Comparison of ENCODE assay signal across 9 cellular contexts in the genomic region with DNA sequence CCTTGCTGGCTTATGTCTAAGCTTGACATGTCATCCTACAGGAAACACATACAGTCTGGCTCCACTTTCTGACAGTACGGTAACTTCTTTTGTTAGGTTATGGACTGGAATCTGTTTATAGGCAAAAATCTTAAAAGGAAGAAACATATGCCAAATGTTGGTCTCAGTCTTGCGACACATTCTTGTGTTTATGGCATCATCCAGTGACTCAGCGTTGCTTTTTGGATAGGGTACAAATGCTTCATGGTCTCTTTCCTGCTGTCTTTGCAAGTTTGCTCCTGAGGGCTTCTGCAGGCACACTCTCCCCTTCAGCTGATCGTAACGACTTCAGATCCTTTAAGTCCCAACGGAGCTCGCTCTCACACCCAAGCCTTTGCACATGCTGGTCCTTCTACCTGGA. TPM values are rescaled to one million over a fixed set of nuclear protein-coding genes. Genes with fewer than 3 reads are reported as not detected.
DNase-seq lines count a peak whose midpoint lies in the region; ATAC-seq, FAIRE-seq and TF ChIP-seq lines count a peak whose summit lies in the region.
"Had no signal": no experiment of that assay in that cellular context is flagged by ENCODE, and none has a peak within 500 bp of the region (broad histone marks: within the 10 kb centered on the region; RNA-seq: fewer than 3 reads in every experiment).

No MANE protein-coding gene starts in this region.

- ATAC-seq in body of pancreas (peak; percentile 45), right lobe of liver (peak; percentile 53 to 76 (median 62)), GM23338 (no peak)

- WGBS in body of pancreas, 2 donors: 64 to 76% methylated on average over 6 to 7 of the region's 7 CpGs
- WGBS in right lobe of liver (ENCODE audit: insufficient coverage, low coverage, low lambda C conversion rate, missing lambda C conversion rate): 38% methylated on average over 6 of the region's 7 CpGs
- WGBS in neuronal stem cell (ENCODE audit: extremely low coverage in 2 of 2, insufficient read length in 2 of 2, insufficient replicate concordance in 1 of 2), 2 donors: no CpG with 5 or more reads among the region's 7 CpGs

- no peak for TF ChIP-seq EP300 in Ishikawa (IDR thresholded peaks at IDR 0.05; ENCODE audit: borderline replicate concordance)

- H3K18ac ChIP-seq in neuronal stem cell (ENCODE audit: low read length): no peak overlapping the region

- H3K27ac Mint-ChIP-seq in osteocyte (ENCODE audit: unreplicated experiment): no peak overlapping the region
- no peak overlapping the region for H3K27ac Mint-ChIP-seq in GM23338

- DNase-seq in A673 (ENCODE audit: low spot score) (peak; percentile 83), body of pancreas (peak in 2 of 4 donors; percentile 14 to 69), right lobe of liver (no peak), neuronal stem cell (ENCODE audit: low spot score) (no peak), D721Med (ENCODE audit: insufficient read length, low spot score) (no peak), osteocyte (ENCODE audit: extremely low spot score, unreplicated experiment) (no peak), GM23338 (ENCODE audit: low spot score) (no peak)
- DNase-seq: stimulated activated CD4-positive, alpha-beta T cell treated with anti-CD3 and anti-CD28 coated beads, Interleukin-2, amount 100 ng/mL, for 24 hours had no signal

- H3K9ac ChIP-seq in neuronal stem cell (ENCODE audit: low read depth, low read length, poor library complexity): no peak overlapping the region

- TF ChIP-seq RAD21 in Ishikawa (IDR thresholded peaks at IDR 0.05; ENCODE audit: low read depth): no peak

- H3K27ac ChIP-seq in A673 (ENCODE audit: low read depth, low read length, poor library complexity, severe bottlenecking): peak overlapping the region; percentile 81
- peak overlapping the region in 1 of 4 donors; percentile 27 for H3K27ac ChIP-seq in body of pancreas
- H3K27ac ChIP-seq in right lobe of liver: peak overlapping the region in 1 of 3 donors; percentile 20
- no peak overlapping the region for H3K27ac ChIP-seq in neuronal stem cell (replicated peaks; ENCODE audit: low read length)
- no peak overlapping the region for H3K27ac ChIP-seq in GM23338 (ENCODE audit: low read depth)

- CTCF ChIA-PET in A673 (lab: Charles Lee): interaction anchor here (1.0 kb wide), 1 partner anchor 60 kb away, joined by 3 read pairs; no protein-coding TSS in a partner anchor

- TF ChIP-seq POLR2A in body of pancreas (IDR thresholded peaks at IDR 0.05) (no peak), right lobe of liver (IDR thresholded peaks at IDR 0.05) (no peak)

- no peaks in the 10 kb centered on the region for H3K9me3 ChIP-seq in A673 (ENCODE audit: low read depth, low read length, poor library complexity, severe bottlenecking)
- H3K9me3 ChIP-seq in body of pancreas: no peaks in the 10 kb centered on the region
- H3K9me3 ChIP-seq in right lobe of liver: no peaks in the 10 kb centered on the region
- H3K9me3 ChIP-seq in neuronal stem cell (replicated peaks in 1 of 2; ENCODE audit: control insufficient read depth in 2 of 2, insufficient read depth in 1 of 2, low read depth in 1 of 2, low read length in 2 of 2): no peaks in the 10 kb centered on the region

- H2BK15ac ChIP-seq in neuronal stem cell (ENCODE audit: low read length): no peak overlapping the region

- no peaks in the 10 kb centered on the region for H3K27me3 ChIP-seq in A673 (replicated peaks; ENCODE audit: insufficient read depth, low read depth, low read length, poor library complexity)
- H3K27me3 ChIP-seq in body of pancreas: no peaks in the 10 kb centered on the region
- no peaks in the 10 kb centered on the region for H3K27me3 ChIP-seq in right lobe of liver
- H3K27me3 ChIP-seq in neuronal stem cell (ENCODE audit: control insufficient read depth in 3 of 3, insufficient read depth in 3 of 3, low read depth in 1 of 3, low read length in 3 of 3): no peaks in the 10 kb centered on the region
- 0 out of 2 replicates have a peak, but pooled peaks cover 3% of the 10 kb centered on the region for H3K27me3 ChIP-seq in GM23338 (ENCODE audit: insufficient read depth)

- FAIRE-seq in D721Med (lab: Jason Lieb, UNC): no peak

- no peaks in the 10 kb centered on the region for H3K4me1 Mint-ChIP-seq in osteocyte (ENCODE audit: unreplicated experiment)
- peaks cover 13% of the 10 kb centered on the region for H3K4me1 Mint-ChIP-seq in GM23338

- H2BK5ac ChIP-seq in neuronal stem cell (ENCODE audit: low read length): no peak overlapping the region

- no peaks in the 10 kb centered on the region for H3K79me1 ChIP-seq in neuronal stem cell (ENCODE audit: low read depth, low read length)

- H3K79me2 ChIP-seq in GM23338 (replicated peaks; ENCODE audit: insufficient read depth): no peaks in the 10 kb centered on the region

- H2AK5ac ChIP-seq in neuronal stem cell (ENCODE audit: low read depth, low read length): no peak overlapping the region

- H3K27me3 Mint-ChIP-seq in osteocyte (ENCODE audit: unreplicated experiment) (peaks cover 72% of the 10 kb centered on the region), GM23338 (ENCODE audit: insufficient read depth, low read depth, poor library complexity) (peaks cover 4% of the 10 kb centered on the region)

- POLR2A ChIA-PET in A673 (lab: Charles Lee; ENCODE audit: low non-redundant PET): no interaction called here

- intact Hi-C loops in A673 (cut with micrococcal nuclease; ENCODE audit: unreplicated experiment): no loop called here
- intact Hi-C loops in body of pancreas (cut with DNase I): no loop called here
- intact Hi-C loops in right lobe of liver (cut with DNase I): no loop called here

- no peak overlapping the region for H3K4me3 ChIP-seq in A673 (ENCODE audit: low read depth, low read length, poor library complexity, severe bottlenecking)
- no peak overlapping the region for H3K4me3 ChIP-seq in body of pancreas
- no peak overlapping the region for H3K4me3 ChIP-seq in right lobe of liver
- no peak overlapping the region for H3K4me3 ChIP-seq in neuronal stem cell (ENCODE audit: low read length in 2 of 2)
- no peak overlapping the region for H3K4me3 ChIP-seq in GM23338

- no peak overlapping the region for H3K14ac ChIP-seq in neuronal stem cell (ENCODE audit: low read length)

- no peak overlapping the region for H4K91ac ChIP-seq in neuronal stem cell (ENCODE audit: low read depth, low read length, poor library complexity)

- no peaks in the 10 kb centered on the region for H4K20me1 ChIP-seq in GM23338 (replicated peaks; ENCODE audit: insufficient read depth)

- H2BK120ac ChIP-seq in neuronal stem cell (ENCODE audit: low read depth, low read length): no peak overlapping the region

- no peaks in the 10 kb centered on the region for H3K9me2 ChIP-seq in GM23338 (ENCODE audit: insufficient read depth)

- H3K4me2 ChIP-seq in neuronal stem cell (ENCODE audit: insufficient read depth, low read length, poor library complexity, severe bottlenecking) (no peak overlapping the region), GM23338 (no peak overlapping the region)

- no peak overlapping the region for H4K8ac ChIP-seq in neuronal stem cell (ENCODE audit: low read depth, low read length)

- H3K36me3 ChIP-seq in A673 (ENCODE audit: insufficient read depth, low read length, poor library complexity, severe bottlenecking): no peaks in the 10 kb centered on the region
- H3K36me3 ChIP-seq in body of pancreas (replicated peaks in 1 of 2; ENCODE audit: insufficient read depth in 1 of 2, low read depth in 2 of 2): no peaks in the 10 kb centered on the region
- no peaks in the 10 kb centered on the region for H3K36me3 ChIP-seq in right lobe of liver
- no peaks in the 10 kb centered on the region for H3K36me3 ChIP-seq in neuronal stem cell (replicated peaks in 1 of 2; ENCODE audit: control insufficient read depth in 2 of 2, insufficient read depth in 2 of 2, low read length in 2 of 2)
- H3K36me3 ChIP-seq in GM23338 (ENCODE audit: insufficient read depth): no peaks in the 10 kb centered on the region

- H3K36me3 Mint-ChIP-seq in osteocyte (ENCODE audit: unreplicated experiment): no peaks in the 10 kb centered on the region
- no peaks in the 10 kb centered on the region for H3K36me3 Mint-ChIP-seq in GM23338 (ENCODE audit: low read depth)

- H3K4me3 Mint-ChIP-seq in osteocyte (ENCODE audit: unreplicated experiment) (no peak overlapping the region), GM23338 (no peak overlapping the region)

- H3K4me1 ChIP-seq in A673 (ENCODE audit: insufficient read depth, low read length, poor library complexity, severe bottlenecking): peaks cover 39% of the 10 kb centered on the region
- H3K4me1 ChIP-seq in body of pancreas: no peaks in the 10 kb centered on the region
- peaks cover 0 to 10% (median 2%) of the 10 kb centered on the region in 4 donors for H3K4me1 ChIP-seq in right lobe of liver
- no peaks in the 10 kb centered on the region for H3K4me1 ChIP-seq in neuronal stem cell (ENCODE audit: control insufficient read depth in 2 of 2, insufficient read depth in 1 of 2, low read depth in 1 of 2, low read length in 2 of 2)
- peaks cover 6% of the 10 kb centered on the region; the same call in 1 of the 2 replicates for H3K4me1 ChIP-seq in GM23338 (ENCODE audit: insufficient read depth)

- no peak overlapping the region for H2AFZ ChIP-seq in neuronal stem cell (ENCODE audit: low read length)
- no peak overlapping the region for H2AFZ ChIP-seq in GM23338

- no peak overlapping the region for H3K4ac ChIP-seq in neuronal stem cell (ENCODE audit: low read length)

- BruUV-seq in A673 (replicated peaks; lab: Mats Ljungman, UMichigan): no TSS peak

- H2BK12ac ChIP-seq in neuronal stem cell (ENCODE audit: low read length): no peak overlapping the region

- TF ChIP-seq CTCF in A673 (conservative IDR thresholded peaks at IDR 0.05; ENCODE audit: low read depth, low read length) (no peak), body of pancreas (IDR thresholded peaks at IDR 0.05) (no peak), right lobe of liver (IDR thresholded peaks at IDR 0.05) (no peak), D721Med (IDR thresholded peaks at IDR 0.05; ENCODE audit: insufficient read depth, missing control alignments) (no peak), osteocyte (IDR thresholded peaks at IDR 0.05) (no peak), GM23338 (conservative IDR thresholded peaks at IDR 0.05; ENCODE audit: low read depth in 2 of 2) (no peak)

- no peak overlapping the region for H3K23ac ChIP-seq in neuronal stem cell (ENCODE audit: low read depth, low read length, poor library complexity)

- H3F3A ChIP-seq in GM23338 (replicated peaks; ENCODE audit: low read depth): no peaks in the 10 kb centered on the region

- H3K9me3 Mint-ChIP-seq in osteocyte (ENCODE audit: unreplicated experiment): peaks cover under 1% of the 10 kb centered on the region
- H3K9me3 Mint-ChIP-seq in GM23338: no peaks in the 10 kb centered on the region

TF ChIP-seq in Ishikawa, 13 proteins besides CTCF, POLR2A, EP300 and RAD21 (continues in another document):
- TF ChIP-seq CREB1 (IDR thresholded peaks at IDR 0.05; ENCODE audit: low read depth): no peak

RNA-seq across cellular contexts. Expression of a gene that starts 23.5 kb away (rescaled TPM):
- not detected in 2 replicates for total RNA-seq in A673 (2021)
- 1 to 10 TPM in 1 of 2 donors, not detected in 1; 1.0 TPM for total RNA-seq in body of pancreas
- total RNA-seq in right lobe of liver: 1 to 10 TPM in 1 of 6 experiments, under 1 TPM in 5; 0.19 to 2.0 (median 0.38) TPM
- not detected for polyA plus RNA-seq in neuronal stem cell (2013, experiment 1 of 2)
- not detected for polyA plus RNA-seq in neuronal stem cell (2013, experiment 2 of 2)
- total RNA-seq in osteocyte: not detected in 2 replicates
- total RNA-seq in GM23338 (2014; rRNA removed; shearing (Covaris generic)): not detected in 2 replicates
- not detected in 2 replicates for polyA plus RNA-seq in GM23338 (2016; fragmentation: Nextera tagmentation; extraction: Ambion mirVana)
